In genomic region chr4:168101026-168101425, GRCh38 we compare ENCODE assay signal across 1 cellular context.
TF ChIP-seq lines count a peak whose summit lies in the region.

No MANE protein-coding gene starts in this region.

TF ChIP-seq in IMR-90, 13 proteins besides CTCF, POLR2A, EP300 and RAD21 (continued from another document):
- TF ChIP-seq MAZ (IDR thresholded peaks at IDR 0.05; ENCODE audit: borderline replicate concordance, low read depth, low read length) (no peak), CEBPB (IDR thresholded peaks at IDR 0.05; ENCODE audit: low read depth, low read length) (no peak), USF2 (IDR thresholded peaks at IDR 0.05; ENCODE audit: low read depth, low read length) (no peak)
